8 cellular contexts compared by ENCODE assay signal in the genomic region with DNA sequence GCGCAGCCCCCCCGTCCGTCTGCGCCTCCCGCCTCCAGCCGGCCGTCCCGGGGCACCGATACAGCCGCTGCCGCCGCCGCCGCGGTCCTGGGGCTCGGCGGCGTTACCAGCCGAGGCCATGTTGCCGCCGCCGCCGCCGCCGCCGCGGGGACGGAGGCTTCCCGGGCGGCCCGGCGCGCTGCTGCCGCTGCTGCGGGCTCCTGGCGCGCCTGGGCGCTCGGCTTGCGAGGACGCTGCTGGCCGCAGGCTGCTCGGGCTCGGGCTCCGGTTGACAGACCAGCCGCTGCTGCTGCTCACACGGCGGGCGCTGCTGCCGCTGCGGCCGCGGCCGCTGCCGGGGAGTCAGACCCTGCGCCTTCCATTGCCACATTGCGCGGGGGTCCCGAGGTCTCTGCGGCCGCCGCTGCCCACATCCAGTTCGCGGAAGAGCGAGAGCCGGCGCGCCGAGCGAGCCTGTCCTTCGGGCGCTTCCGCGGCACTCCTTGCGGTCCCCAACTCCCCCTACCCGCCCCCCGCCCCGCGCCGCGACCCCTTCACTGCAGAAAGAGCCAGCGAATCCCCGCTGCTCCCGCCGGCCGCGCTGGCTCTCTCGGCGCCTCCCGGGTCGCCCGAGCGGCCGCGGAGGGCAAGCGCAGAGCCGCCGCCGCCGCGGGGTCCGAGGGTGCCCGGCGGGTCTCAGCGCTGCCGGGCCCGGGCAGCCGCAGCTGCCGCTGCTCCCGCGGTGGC. TPM values are rescaled to one million over a fixed set of nuclear protein-coding genes. Genes with fewer than 3 reads are reported as not detected.
DNase-seq lines count a peak whose midpoint lies in the region; ATAC-seq and TF ChIP-seq lines count a peak whose summit lies in the region.

No MANE protein-coding gene starts in this region.

- no peak overlapping the region for H2AFZ ChIP-seq in GM23338

- peaks cover 14% of the 10 kb centered on the region for H3K4me1 ChIP-seq in GM23338 (ENCODE audit: insufficient read depth)
- H3K4me1 ChIP-seq in prostate gland (replicated peaks): peaks cover 5% of the 10 kb centered on the region

- H3K4me3 Mint-ChIP-seq in GM23338: peak overlapping the region; percentile 91
- H3K4me3 Mint-ChIP-seq in activated CD8-positive, alpha-beta memory T cell treated with anti-CD3 and anti-CD28 coated beads, Interleukin-2, amount 10 ng/mL, durations not matched to agents 7 days and 5 days: peak overlapping the region; percentile 99

- H3K27ac Mint-ChIP-seq in GM23338: no peak overlapping the region
- H3K27ac Mint-ChIP-seq in activated CD8-positive, alpha-beta memory T cell treated with anti-CD3 and anti-CD28 coated beads, Interleukin-2, amount 10 ng/mL, durations not matched to agents 7 days and 5 days: no peak overlapping the region

- no peak for TF ChIP-seq POLR2A in prostate gland (IDR thresholded peaks at IDR 0.05)

- TF ChIP-seq CTCF in AG10803 (conservative IDR thresholded peaks at IDR 0.05; ENCODE audit: low read length) (no peak), GM23338 (conservative IDR thresholded peaks at IDR 0.05; ENCODE audit: low read depth in 2 of 2) (no peak), fibroblast of pulmonary artery (IDR thresholded peaks at IDR 0.05; ENCODE audit: low read length, missing control alignments) (no peak), prostate gland (IDR thresholded peaks at IDR 0.05) (no peak)

- no peaks in the 10 kb centered on the region for H3K9me3 Mint-ChIP-seq in GM23338
- H3K9me3 Mint-ChIP-seq in activated CD8-positive, alpha-beta memory T cell treated with anti-CD3 and anti-CD28 coated beads, Interleukin-2, amount 10 ng/mL, durations not matched to agents 7 days and 5 days (ENCODE audit: low read depth): no peaks in the 10 kb centered on the region

- peaks cover 36% of the 10 kb centered on the region for H3K79me2 ChIP-seq in GM23338 (replicated peaks; ENCODE audit: insufficient read depth)

- peak overlapping the region; percentile 85 for H3K4me2 ChIP-seq in GM23338

- H3K36me3 ChIP-seq in GM23338 (ENCODE audit: insufficient read depth) (peaks cover under 1% of the 10 kb centered on the region; the same call in 1 of the 2 replicates), prostate gland (no peaks in the 10 kb centered on the region)

- peaks cover 49% of the 10 kb centered on the region for H3K27me3 Mint-ChIP-seq in GM23338 (ENCODE audit: insufficient read depth, low read depth, poor library complexity)
- H3K27me3 Mint-ChIP-seq in activated CD8-positive, alpha-beta memory T cell treated with anti-CD3 and anti-CD28 coated beads, Interleukin-2, amount 10 ng/mL, durations not matched to agents 7 days and 5 days: peaks cover 44% of the 10 kb centered on the region

- no peaks in the 10 kb centered on the region for H3K9me2 ChIP-seq in GM23338 (ENCODE audit: insufficient read depth)

- no peaks in the 10 kb centered on the region for H3K9me3 ChIP-seq in prostate gland

- DNase-seq in AG10803 (ENCODE audit: low read depth): peak; percentile 36
- no peak for DNase-seq in GM23338 (ENCODE audit: low spot score)
- no peak for DNase-seq in activated CD8-positive, alpha-beta memory T cell treated with anti-CD3 and anti-CD28 coated beads, Interleukin-2, amount 10 ng/mL, durations not matched to agents 7 days and 5 days
- peak; percentile 22 for DNase-seq in fibroblast of pulmonary artery (ENCODE audit: low read depth)
- no peak for DNase-seq in prostate gland (ENCODE audit: low spot score)
- no peak for DNase-seq in SW 1271 (lab: John Stamatoyannopoulos, UW)
- no peak for DNase-seq in NCI-H446 treated with DMSO at 0.1 percent for 48 hours (lab: John Stamatoyannopoulos, UW)

- CTCF ChIA-PET in activated CD8-positive, alpha-beta memory T cell treated with anti-CD3 and anti-CD28 coated beads, Interleukin-2, amount 10 ng/mL, durations not matched to agents 7 days and 5 days (lab: Charles Lee): interaction anchor here (0.6 to 2.7 kb wide), 4 partner anchors 13 to 941 kb away, joined by 4 to 14 read pairs (median 6); no protein-coding TSS in a partner anchor

- peaks cover 15% of the 10 kb centered on the region for H3F3A ChIP-seq in GM23338 (replicated peaks; ENCODE audit: low read depth)

- H3K27me3 ChIP-seq in GM23338 (ENCODE audit: insufficient read depth) (peaks cover 9% of the 10 kb centered on the region), prostate gland (replicated peaks; ENCODE audit: insufficient read depth) (no peaks in the 10 kb centered on the region)

- WGBS in prostate gland: 3% methylated on average over 7 of the region's 111 CpGs

- H3K4me1 Mint-ChIP-seq in GM23338: peaks cover 36% of the 10 kb centered on the region
- H3K4me1 Mint-ChIP-seq in activated CD8-positive, alpha-beta memory T cell treated with anti-CD3 and anti-CD28 coated beads, Interleukin-2, amount 10 ng/mL, durations not matched to agents 7 days and 5 days: peaks cover 40% of the 10 kb centered on the region

- intact Hi-C loops in prostate gland (cut with DNase I): loop anchor here (5.0 kb wide), 2 partner anchors 46 to 369 kb away; a partner anchor contains a TSS

- peaks cover under 1% of the 10 kb centered on the region; the same call in 2 of the 3 replicates for H3K36me3 Mint-ChIP-seq in GM23338 (ENCODE audit: low read depth)
- peaks cover under 1% of the 10 kb centered on the region for H3K36me3 Mint-ChIP-seq in activated CD8-positive, alpha-beta memory T cell treated with anti-CD3 and anti-CD28 coated beads, Interleukin-2, amount 10 ng/mL, durations not matched to agents 7 days and 5 days

- H3K27ac ChIP-seq in GM23338 (ENCODE audit: low read depth) (no peak overlapping the region; the same call in 1 of the 2 replicates), prostate gland (peak overlapping the region; percentile 94)

- H4K20me1 ChIP-seq in GM23338 (replicated peaks; ENCODE audit: insufficient read depth): peaks cover 7% of the 10 kb centered on the region

- H3K4me3 ChIP-seq in AG10803 (ENCODE audit: low read length): peak overlapping the region; percentile 81
- H3K4me3 ChIP-seq in GM23338: peak overlapping the region; percentile 87
- peak overlapping the region; percentile 85 for H3K4me3 ChIP-seq in fibroblast of pulmonary artery (replicated peaks; ENCODE audit: low read depth, low read length)
- peak overlapping the region; percentile 77 to 85 for H3K4me3 ChIP-seq in prostate gland

- ATAC-seq in GM23338 (no peak), GM19035 (IDR thresholded peaks at IDR 0.05; ENCODE audit: unreplicated experiment) (no peak)
- ATAC-seq in activated CD8-positive, alpha-beta memory T cell treated with anti-CD3 and anti-CD28 coated beads, Interleukin-2, amount 10 ng/mL, durations not matched to agents 7 days and 5 days: peak; percentile 3

TF ChIP-seq in GM23338, 12 proteins besides CTCF, POLR2A, EP300 and RAD21 (continues in another document):
- no peak for TF ChIP-seq ZNF331 (CRISPR knock-in tag; IDR thresholded peaks at IDR 0.05; ENCODE audit: low read depth)

RNA-seq across cellular contexts. Expression of a gene that starts 8.4 kb away (rescaled TPM):
- 34.1 and 36.9 TPM in 2 replicates for total RNA-seq in GM23338 (2014; rRNA removed; shearing (Covaris generic))
- polyA plus RNA-seq in GM23338 (2016; fragmentation: Nextera tagmentation; extraction: Ambion mirVana): 19.7 and 21.4 TPM in 2 replicates
- 10 to 100 TPM; 15.2 to 17.4 TPM for total RNA-seq in activated CD8-positive, alpha-beta memory T cell treated with anti-CD3 and anti-CD28 coated beads, Interleukin-2, amount 10 ng/mL, durations not matched to agents 7 days and 5 days
- 100 to 1,000 TPM in 1 of 2 donors, 10 to 100 TPM in 1; 27.5 to 108 TPM for total RNA-seq in prostate gland

Comparison
In these comparisons a context has a peak if more than half of its experiments do, and no peak if none do; other contexts are left out.
1. DNase-seq: peak in AG10803 (single experiment) and fibroblast of pulmonary artery (single experiment); none in GM23338 (single experiment), activated CD8-positive, alpha-beta memory T cell treated with anti-CD3 and anti-CD28 coated beads, Interleukin-2, amount 10 ng/mL, durations not matched to agents 7 days and 5 days (single experiment), prostate gland (single experiment), SW 1271 (0 of 2) and NCI-H446 treated with DMSO at 0.1 percent for 48 hours (single experiment).
2. Peak in every context shown above with its lines, with median percentiles within 50 percentile points of each other: H3K4me3 ChIP-seq.